Comparison of ENCODE assay signal across 1 cellular context in genomic region chr2:24152413-24153197, GRCh38.
TF ChIP-seq lines count a peak whose summit lies in the region.

No MANE protein-coding gene starts in this region.

TF ChIP-seq in GM23338, 12 proteins besides CTCF, POLR2A, EP300 and RAD21 (continued from another document):
- TF ChIP-seq ETS1 (IDR thresholded peaks at IDR 0.05) (no peak), EZH2phosphoT487 (IDR thresholded peaks at IDR 0.05; ENCODE audit: unreplicated experiment) (no peak), ZNF462 (CRISPR knock-in tag; IDR thresholded peaks at IDR 0.05) (no peak), CREB1 (CRISPR knock-in tag; IDR thresholded peaks at IDR 0.05; ENCODE audit: low read depth) (no peak), ZNF114 (CRISPR knock-in tag; IDR thresholded peaks at IDR 0.05) (no peak), EZH2 (IDR thresholded peaks at IDR 0.05; ENCODE audit: low read depth, unreplicated experiment) (no peak), JUNB (IDR thresholded peaks at IDR 0.05; ENCODE audit: unreplicated experiment) (no peak), POLR2AphosphoS5 (IDR thresholded peaks at IDR 0.05; ENCODE audit: low read depth) (no peak), STAT1 (IDR thresholded peaks at IDR 0.05; ENCODE audit: unreplicated experiment) (no peak), REST (IDR thresholded peaks at IDR 0.05; ENCODE audit: unreplicated experiment) (no peak), ZNF331 (CRISPR knock-in tag; IDR thresholded peaks at IDR 0.05; ENCODE audit: low read depth) (no peak)
